ENCODE assay signal across 8 cellular contexts in the genomic region with DNA sequence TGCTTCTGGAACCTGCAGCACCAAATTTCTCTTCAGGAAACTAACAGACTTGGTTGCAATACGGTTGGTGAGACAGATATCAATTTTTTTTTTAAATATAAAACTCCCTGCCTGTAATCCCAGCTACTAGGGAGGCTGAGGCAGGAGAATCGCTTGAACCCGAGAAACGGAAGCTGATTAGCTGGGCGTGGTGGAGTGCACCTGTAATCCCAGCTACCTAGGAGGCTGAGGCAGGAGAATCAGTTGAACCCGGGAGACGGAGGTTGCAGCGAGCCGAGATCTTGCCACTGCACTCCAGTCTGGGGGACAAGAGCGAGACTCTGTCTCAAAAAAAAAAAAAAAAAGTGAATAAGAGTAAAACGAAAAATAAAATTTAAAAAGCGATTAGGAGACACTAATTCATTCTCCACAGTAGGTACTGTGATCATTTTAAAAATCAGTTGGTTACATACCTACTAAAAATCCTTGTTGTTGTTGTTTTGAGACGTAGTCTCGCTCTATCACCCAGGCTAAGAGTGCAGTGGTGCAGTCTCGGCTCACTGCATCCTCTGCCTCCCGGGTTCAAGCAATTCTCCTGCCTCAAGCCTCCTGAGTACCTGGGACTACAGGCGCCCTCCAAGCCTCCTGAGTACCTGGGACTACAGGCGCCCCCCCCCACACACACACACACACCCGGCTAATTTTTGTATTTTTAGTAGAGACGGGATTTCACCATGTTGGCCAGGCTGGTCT. TPM values are rescaled to one million over a fixed set of nuclear protein-coding genes. Genes with fewer than 3 reads are reported as not detected.
DNase-seq lines count a peak whose midpoint lies in the region; ATAC-seq, FAIRE-seq and TF ChIP-seq lines count a peak whose summit lies in the region.

No MANE protein-coding gene starts in this region.

- H3K27me3 Mint-ChIP-seq in activated CD4-positive, alpha-beta T cell treated with anti-CD3 and anti-CD28 coated beads for 36 hours, result no peaks in the 10 kb centered on the region
- no peaks in the 10 kb centered on the region for H3K27me3 Mint-ChIP-seq in activated CD4-positive, alpha-beta memory T cell treated with anti-CD3 and anti-CD28 coated beads, Interleukin-2, amount 10 ng/mL, durations not matched to agents 7 days and 5 days

- H2AFZ ChIP-seq in keratinocyte (ENCODE audit: control insufficient read depth, low read length), result peak overlapping the region; percentile 77

- H3K27me3 ChIP-seq in keratinocyte (ENCODE audit: control insufficient read depth, extremely low read depth, insufficient read depth, low read length), result no peaks in the 10 kb centered on the region
- no peaks in the 10 kb centered on the region for H3K27me3 ChIP-seq in suprapubic skin

- DNase-seq in activated CD4-positive, alpha-beta T cell treated with anti-CD3 and anti-CD28 coated beads for 36 hours, result peak; percentile 31
- no peak for DNase-seq in activated CD4-positive, alpha-beta T cell treated with anti-CD3 and anti-CD28 coated beads for 4 hours
- DNase-seq in activated CD4-positive, alpha-beta memory T cell treated with anti-CD3 and anti-CD28 coated beads, Interleukin-2, amount 10 ng/mL, durations not matched to agents 7 days and 5 days, result peak; percentile 24
- DNase-seq in keratinocyte (ENCODE audit: low read depth, low spot score) (no peak), suprapubic skin (ENCODE audit: low spot score in 2 of 2) (no peak), NCI-H2171 (lab: John Stamatoyannopoulos, UW) (no peak), HUDEP-2 (lab: John Stamatoyannopoulos, UW; ENCODE audit: unreplicated experiment in 76 of 76) (no peak)

- H3K27ac ChIP-seq in keratinocyte (ENCODE audit: control insufficient read depth, insufficient read depth, low read length), result peak overlapping the region; percentile 98
- H3K27ac ChIP-seq in suprapubic skin, result peak overlapping the region; percentile 97

- no peak for FAIRE-seq in keratinocyte (lab: Jason Lieb, UNC)

- H3K4me3 Mint-ChIP-seq in activated CD4-positive, alpha-beta T cell treated with anti-CD3 and anti-CD28 coated beads for 36 hours, result no peak overlapping the region
- peak overlapping the region; percentile 67 for H3K4me3 Mint-ChIP-seq in activated CD4-positive, alpha-beta memory T cell treated with anti-CD3 and anti-CD28 coated beads, Interleukin-2, amount 10 ng/mL, durations not matched to agents 7 days and 5 days

- no peak for ATAC-seq in activated CD4-positive, alpha-beta T cell treated with anti-CD3 and anti-CD28 coated beads for 36 hours
- ATAC-seq in HG03460 (IDR thresholded peaks at IDR 0.05; ENCODE audit: unreplicated experiment), result no peak

- TF ChIP-seq CTCF in keratinocyte (optimal IDR thresholded peaks at IDR 0.05 in 1 of 3, IDR thresholded peaks at IDR 0.05 in 1 of 3, conservative IDR thresholded peaks at IDR 0.05 in 1 of 3; ENCODE audit: extremely low read depth in 1 of 3, insufficient read depth in 2 of 3, low read length in 3 of 3) (no peak), suprapubic skin (IDR thresholded peaks at IDR 0.05) (no peak)

- H4K20me1 ChIP-seq in keratinocyte (ENCODE audit: control insufficient read depth, extremely low read depth, insufficient read depth, low read length), result no peaks in the 10 kb centered on the region

- H3K36me3 Mint-ChIP-seq in activated CD4-positive, alpha-beta T cell treated with anti-CD3 and anti-CD28 coated beads for 36 hours (ENCODE audit: low read depth), result peaks cover 15% of the 10 kb centered on the region
- peaks cover 24% of the 10 kb centered on the region for H3K36me3 Mint-ChIP-seq in activated CD4-positive, alpha-beta memory T cell treated with anti-CD3 and anti-CD28 coated beads, Interleukin-2, amount 10 ng/mL, durations not matched to agents 7 days and 5 days (ENCODE audit: low read depth)

- H3K4me1 Mint-ChIP-seq in activated CD4-positive, alpha-beta T cell treated with anti-CD3 and anti-CD28 coated beads for 36 hours, result peaks cover 33% of the 10 kb centered on the region
- peaks cover 29% of the 10 kb centered on the region for H3K4me1 Mint-ChIP-seq in activated CD4-positive, alpha-beta memory T cell treated with anti-CD3 and anti-CD28 coated beads, Interleukin-2, amount 10 ng/mL, durations not matched to agents 7 days and 5 days

- no peaks in the 10 kb centered on the region for H3K9me1 ChIP-seq in keratinocyte (ENCODE audit: control insufficient read depth, extremely low read depth, insufficient read depth, low read length)

- peaks cover 3 to 6% of the 10 kb centered on the region in 2 experiments for H3K36me3 ChIP-seq in keratinocyte (ENCODE audit: control insufficient read depth in 2 of 2, extremely low read depth in 1 of 2, insufficient read depth in 2 of 2, low read length in 2 of 2)
- peaks cover 18% of the 10 kb centered on the region for H3K36me3 ChIP-seq in suprapubic skin

- no peak for TF ChIP-seq POLR2A in suprapubic skin (IDR thresholded peaks at IDR 0.05)

- peak overlapping the region; percentile 92 for H3K4me2 ChIP-seq in keratinocyte (ENCODE audit: control insufficient read depth, extremely low read depth, insufficient read depth, low read depth, low read length)

- POLR2A ChIA-PET in activated CD4-positive, alpha-beta T cell treated with anti-CD3 and anti-CD28 coated beads for 36 hours (lab: Charles Lee), result interaction anchor here (0.9 to 5.3 kb wide), 11 partner anchors 10 to 124 kb away, joined by 3 to 43 read pairs (median 8); partner anchors contain the start of genes ANKRD34A, LIX1L, PEX11B and PIAS3
- POLR2A ChIA-PET in activated CD4-positive, alpha-beta memory T cell treated with anti-CD3 and anti-CD28 coated beads, Interleukin-2, amount 10 ng/mL, durations not matched to agents 7 days and 5 days (lab: Charles Lee), result interaction anchor here (0.8 to 3.9 kb wide), 33 partner anchors 8 to 647 kb away, joined by 3 to 264 read pairs (median 9); partner anchors contain the start of genes ANKRD34A, ANKRD35, LIX1L and NUDT17

- CTCF ChIA-PET in activated CD4-positive, alpha-beta T cell treated with anti-CD3 and anti-CD28 coated beads for 36 hours (lab: Charles Lee), result interaction anchor here (0.6 to 2.3 kb wide), 18 partner anchors 9 to 238 kb away, joined by 3 to 17 read pairs (median 4); partner anchors contain the start of genes ANKRD34A, ITGA10, LIX1L and PEX11B
- CTCF ChIA-PET in activated CD4-positive, alpha-beta memory T cell treated with anti-CD3 and anti-CD28 coated beads, Interleukin-2, amount 10 ng/mL, durations not matched to agents 7 days and 5 days (lab: Charles Lee), result interaction anchor here (0.7 to 3.5 kb wide), 18 partner anchors 9 to 110 kb away, joined by 3 to 34 read pairs (median 8); partner anchors contain the start of genes ANKRD34A, ITGA10, LIX1L and NUDT17

- dilution Hi-C loops in keratinocyte (cut with MboI; ENCODE audit: extremely low pct_ligation_motif_present, low sequenced_read_pairs), result no loop called here

- peaks cover 14% of the 10 kb centered on the region for H3K79me2 ChIP-seq in keratinocyte (ENCODE audit: control insufficient read depth, insufficient read depth, low read length)

- H3K4me1 ChIP-seq in keratinocyte (ENCODE audit: control insufficient read depth, extremely low read depth, insufficient read depth, low read length) (peaks cover 10% of the 10 kb centered on the region), suprapubic skin (peaks cover 20% of the 10 kb centered on the region)

- no peak overlapping the region for H3K27ac Mint-ChIP-seq in activated CD4-positive, alpha-beta T cell treated with anti-CD3 and anti-CD28 coated beads for 36 hours
- peak overlapping the region; percentile 81 for H3K27ac Mint-ChIP-seq in activated CD4-positive, alpha-beta memory T cell treated with anti-CD3 and anti-CD28 coated beads, Interleukin-2, amount 10 ng/mL, durations not matched to agents 7 days and 5 days

- no peaks in the 10 kb centered on the region for H3K9me3 ChIP-seq in keratinocyte (ENCODE audit: control insufficient read depth, low read depth, low read length)
- H3K9me3 ChIP-seq in suprapubic skin, result no peaks in the 10 kb centered on the region

- intact Hi-C loops in activated CD4-positive, alpha-beta T cell treated with anti-CD3 and anti-CD28 coated beads for 36 hours (cut with DNase I, micrococcal nuclease), result loop anchor here (1.0 to 5.0 kb wide), 12 partner anchors 10 to 109 kb away; partner anchors contain the start of genes ANKRD34A (in 2 of the 2), PEX11B (in 2 of the 2), PIAS3 (in 2 of the 2) and POLR3GL (in 2 of the 2)

- H3K9me3 Mint-ChIP-seq in activated CD4-positive, alpha-beta T cell treated with anti-CD3 and anti-CD28 coated beads for 36 hours (ENCODE audit: low read depth), result no peaks in the 10 kb centered on the region
- no peaks in the 10 kb centered on the region for H3K9me3 Mint-ChIP-seq in activated CD4-positive, alpha-beta memory T cell treated with anti-CD3 and anti-CD28 coated beads, Interleukin-2, amount 10 ng/mL, durations not matched to agents 7 days and 5 days

- no peak for TF ChIP-seq EP300 in suprapubic skin (IDR thresholded peaks at IDR 0.05)

- H3K4me3 ChIP-seq in keratinocyte (ENCODE audit: control insufficient read depth in 2 of 3, extremely low read depth in 1 of 3, insufficient read depth in 2 of 3, low read depth in 1 of 3, low read length in 3 of 3) (peak overlapping the region; percentile 62 to 97 (median 95)), suprapubic skin (peak overlapping the region; percentile 78)

- H3K9ac ChIP-seq in keratinocyte (ENCODE audit: control insufficient read depth, extremely low read depth, insufficient read depth, low read length), result peak overlapping the region; percentile 93

- 57% methylated on average over 20 of the region's 20 CpGs for WGBS in suprapubic skin

RNA-seq across cellular contexts. Expression of gene RBM8A, which starts 0.8 kb away (rescaled TPM):
- total RNA-seq in activated CD4-positive, alpha-beta T cell treated with anti-CD3 and anti-CD28 coated beads for 36 hours, result 100 to 1,000 TPM; 293 to 330 TPM
- total RNA-seq in activated CD4-positive, alpha-beta memory T cell treated with anti-CD3 and anti-CD28 coated beads, Interleukin-2, amount 10 ng/mL, durations not matched to agents 7 days and 5 days, result 100 to 1,000 TPM; 168 to 174 TPM
- polyA plus RNA-seq in keratinocyte, result 111 to 209 TPM (median 194 TPM) in 3 replicates
- polyA plus RNA-seq in keratinocyte (2011; ENCODE audit: low read depth), result 280 TPM
- polyA plus RNA-seq in keratinocyte (2011; cell fraction: cytosol; rRNA removed), result 143 and 166 TPM in 2 replicates
- 84.1 and 141 TPM in 2 replicates for polyA plus RNA-seq in keratinocyte (2011; cell fraction: nucleus; rRNA removed)
- 168 and 229 TPM in 2 replicates for polyA plus RNA-seq in keratinocyte (2012; ENCODE audit: low replicate concordance)
- 15.1 to 80.3 TPM (median 34.1 TPM) in 3 replicates for polyA minus RNA-seq in keratinocyte
- polyA minus RNA-seq in keratinocyte (2011; cell fraction: cytosol; rRNA and poly(A)+ RNA removed), result 63.5 TPM
- polyA minus RNA-seq in keratinocyte (2011; cell fraction: nucleus; rRNA and poly(A)+ RNA removed), result 9.0 and 29.2 TPM in 2 replicates
- total RNA-seq in suprapubic skin, result 100 to 1,000 TPM in 3 of 4 donors, 10 to 100 TPM in 1; 92.2 to 186 (median 134) TPM

RNA-seq across cellular contexts. Expression of gene PEX11B, which starts 9.6 kb away (rescaled TPM):
- 10 to 100 TPM; 22.6 to 26.4 TPM for total RNA-seq in activated CD4-positive, alpha-beta T cell treated with anti-CD3 and anti-CD28 coated beads for 36 hours
- total RNA-seq in activated CD4-positive, alpha-beta memory T cell treated with anti-CD3 and anti-CD28 coated beads, Interleukin-2, amount 10 ng/mL, durations not matched to agents 7 days and 5 days, result 10 to 100 TPM; 29.0 to 33.2 TPM
- 43.7 to 97.7 TPM (median 89.0 TPM) in 3 replicates for polyA plus RNA-seq in keratinocyte
- 4.3 TPM for polyA plus RNA-seq in keratinocyte (2011; ENCODE audit: low read depth)
- 44.3 and 61.6 TPM in 2 replicates for polyA plus RNA-seq in keratinocyte (2011; cell fraction: cytosol; rRNA removed)
- 45.9 and 49.3 TPM in 2 replicates for polyA plus RNA-seq in keratinocyte (2011; cell fraction: nucleus; rRNA removed)
- polyA plus RNA-seq in keratinocyte (2012; ENCODE audit: low replicate concordance), result 24.2 and 33.7 TPM in 2 replicates
- polyA minus RNA-seq in keratinocyte, result 38.9 to 50.0 TPM (median 47.9 TPM) in 3 replicates
- 29.9 TPM for polyA minus RNA-seq in keratinocyte (2011; cell fraction: cytosol; rRNA and poly(A)+ RNA removed)
- polyA minus RNA-seq in keratinocyte (2011; cell fraction: nucleus; rRNA and poly(A)+ RNA removed), result 13.9 and 16.0 TPM in 2 replicates
- 10 to 100 TPM; 23.3 to 35.9 (median 30.2) TPM for total RNA-seq in suprapubic skin

RNA-seq across cellular contexts. Expression of gene ITGA10, which starts 18.2 kb away (rescaled TPM):
- total RNA-seq in activated CD4-positive, alpha-beta T cell treated with anti-CD3 and anti-CD28 coated beads for 36 hours, result 1 to 10 TPM in 1 of 2 experiments, under 1 TPM in 1; 0.86 to 1.0 TPM
- total RNA-seq in activated CD4-positive, alpha-beta memory T cell treated with anti-CD3 and anti-CD28 coated beads, Interleukin-2, amount 10 ng/mL, durations not matched to agents 7 days and 5 days, result 1 to 10 TPM in 1 of 2 experiments, under 1 TPM in 1; 0.98 to 1.1 TPM
- polyA plus RNA-seq in keratinocyte, result 0.54 to 0.90 TPM (median 0.65 TPM) in 3 replicates
- polyA plus RNA-seq in keratinocyte (2011; ENCODE audit: low read depth), result 0.44 TPM
- 0.05 and 0.15 TPM in 2 replicates for polyA plus RNA-seq in keratinocyte (2011; cell fraction: cytosol; rRNA removed)
- 3.5 and 3.8 TPM in 2 replicates for polyA plus RNA-seq in keratinocyte (2011; cell fraction: nucleus; rRNA removed)
- 0.44 and 0.87 TPM in 2 replicates for polyA plus RNA-seq in keratinocyte (2012; ENCODE audit: low replicate concordance)
- 0.33 to 0.53 TPM (median 0.45 TPM) in 3 replicates for polyA minus RNA-seq in keratinocyte
- not detected for polyA minus RNA-seq in keratinocyte (2011; cell fraction: cytosol; rRNA and poly(A)+ RNA removed)
- 0.53 and 1.4 TPM in 2 replicates for polyA minus RNA-seq in keratinocyte (2011; cell fraction: nucleus; rRNA and poly(A)+ RNA removed)
- 10 to 100 TPM in 1 of 4 donors, 1 to 10 TPM in 3; 1.6 to 15.6 (median 2.2) TPM for total RNA-seq in suprapubic skin

RNA-seq across cellular contexts. Expression of gene LIX1L, which starts 29.7 kb away (rescaled TPM):
- total RNA-seq in activated CD4-positive, alpha-beta T cell treated with anti-CD3 and anti-CD28 coated beads for 36 hours, result 10 to 100 TPM; 44.9 to 49.4 TPM
- 10 to 100 TPM; 50.3 to 51.0 TPM for total RNA-seq in activated CD4-positive, alpha-beta memory T cell treated with anti-CD3 and anti-CD28 coated beads, Interleukin-2, amount 10 ng/mL, durations not matched to agents 7 days and 5 days
- 9.2 to 26.4 TPM (median 20.0 TPM) in 3 replicates for polyA plus RNA-seq in keratinocyte
- polyA plus RNA-seq in keratinocyte (2011; ENCODE audit: low read depth), result 0.77 TPM
- polyA plus RNA-seq in keratinocyte (2011; cell fraction: cytosol; rRNA removed), result 16.8 and 21.1 TPM in 2 replicates
- 12.9 and 13.4 TPM in 2 replicates for polyA plus RNA-seq in keratinocyte (2011; cell fraction: nucleus; rRNA removed)
- polyA plus RNA-seq in keratinocyte (2012; ENCODE audit: low replicate concordance), result 2.4 and 9.0 TPM in 2 replicates
- 10.7 to 17.8 TPM (median 16.1 TPM) in 3 replicates for polyA minus RNA-seq in keratinocyte
- 18.8 TPM for polyA minus RNA-seq in keratinocyte (2011; cell fraction: cytosol; rRNA and poly(A)+ RNA removed)
- polyA minus RNA-seq in keratinocyte (2011; cell fraction: nucleus; rRNA and poly(A)+ RNA removed), result 5.2 and 8.9 TPM in 2 replicates
- 10 to 100 TPM in 3 of 4 donors, 1 to 10 TPM in 1; 7.6 to 18.4 (median 11.3) TPM for total RNA-seq in suprapubic skin

RNA-seq across cellular contexts. Expression of gene ANKRD34A, which starts 36.3 kb away (rescaled TPM):
- 1 to 10 TPM; 5.8 to 6.1 TPM for total RNA-seq in activated CD4-positive, alpha-beta T cell treated with anti-CD3 and anti-CD28 coated beads for 36 hours
- total RNA-seq in activated CD4-positive, alpha-beta memory T cell treated with anti-CD3 and anti-CD28 coated beads, Interleukin-2, amount 10 ng/mL, durations not matched to agents 7 days and 5 days, result 1 to 10 TPM; 2.9 to 3.7 TPM
- 0.53 to 0.83 TPM (median 0.66 TPM) in 3 replicates for polyA plus RNA-seq in keratinocyte
- not detected for polyA plus RNA-seq in keratinocyte (2011; ENCODE audit: low read depth)
- polyA plus RNA-seq in keratinocyte (2011; cell fraction: cytosol; rRNA removed), result 0.46 and 0.81 TPM in 2 replicates
- 1.5 and 1.6 TPM in 2 replicates for polyA plus RNA-seq in keratinocyte (2011; cell fraction: nucleus; rRNA removed)
- 0.20 and 0.78 TPM in 2 replicates for polyA plus RNA-seq in keratinocyte (2012; ENCODE audit: low replicate concordance)
- polyA minus RNA-seq in keratinocyte, result 0.29 to 1.9 TPM (median 0.40 TPM) in 3 replicates
- polyA minus RNA-seq in keratinocyte (2011; cell fraction: cytosol; rRNA and poly(A)+ RNA removed), result 1.7 TPM
- 0.47 and 0.95 TPM in 2 replicates for polyA minus RNA-seq in keratinocyte (2011; cell fraction: nucleus; rRNA and poly(A)+ RNA removed)
- total RNA-seq in suprapubic skin, result under 1 TPM in 3 of 4 donors, not detected in 1; 0.21 to 0.64 (median 0.45) TPM

Comparison
In these comparisons a context has a peak if more than half of its experiments do, and no peak if none do; other contexts are left out.
1. DNase-seq: peak in activated CD4-positive, alpha-beta T cell treated with anti-CD3 and anti-CD28 coated beads for 36 hours (single experiment) and activated CD4-positive, alpha-beta memory T cell treated with anti-CD3 and anti-CD28 coated beads, Interleukin-2, amount 10 ng/mL, durations not matched to agents 7 days and 5 days (single experiment); none in activated CD4-positive, alpha-beta T cell treated with anti-CD3 and anti-CD28 coated beads for 4 hours (0 of 2), keratinocyte (single experiment), suprapubic skin (0 of 2), NCI-H2171 (single experiment) and HUDEP-2 (0 of 76).